1 cellular context compared by ENCODE assay signal in genomic region chr10:96118604-96119450, GRCh38.
TF ChIP-seq lines count a peak whose summit lies in the region.

No MANE protein-coding gene starts in this region.

TF ChIP-seq in GM23338, 12 proteins besides CTCF, POLR2A, EP300 and RAD21:
- TF ChIP-seq ZNF114 (CRISPR knock-in tag; IDR thresholded peaks at IDR 0.05), result no peak
- TF ChIP-seq POLR2AphosphoS5 (IDR thresholded peaks at IDR 0.05; ENCODE audit: low read depth), result no peak
- TF ChIP-seq ETS1 (IDR thresholded peaks at IDR 0.05), result no peak
- TF ChIP-seq STAT1 (IDR thresholded peaks at IDR 0.05; ENCODE audit: unreplicated experiment), result no peak
- TF ChIP-seq ZNF331 (CRISPR knock-in tag; IDR thresholded peaks at IDR 0.05; ENCODE audit: low read depth), result no peak
- TF ChIP-seq REST (IDR thresholded peaks at IDR 0.05; ENCODE audit: unreplicated experiment), result no peak
- no peak for TF ChIP-seq EZH2 (IDR thresholded peaks at IDR 0.05; ENCODE audit: low read depth, unreplicated experiment)
- no peak for TF ChIP-seq ZNF462 (CRISPR knock-in tag; IDR thresholded peaks at IDR 0.05)
- no peak for TF ChIP-seq CREB1 (CRISPR knock-in tag; IDR thresholded peaks at IDR 0.05; ENCODE audit: low read depth)
- TF ChIP-seq JUNB (IDR thresholded peaks at IDR 0.05; ENCODE audit: unreplicated experiment), result no peak
- no peak for TF ChIP-seq EZH2phosphoT487 (IDR thresholded peaks at IDR 0.05; ENCODE audit: unreplicated experiment)
- TF ChIP-seq NANOG (IDR thresholded peaks at IDR 0.05; ENCODE audit: borderline replicate concordance), result no peak
TF ChIP-seq in GM23338: peak in this region for 0.
